ENCODE assay signal across 1 cellular context in genomic region chr3:57597240-57597972, GRCh38.
TF ChIP-seq lines count a peak whose summit lies in the region.

Gene ARF4, minus strand, starts transcription at chr3:57597344. Its CDS starts 204 bp downstream, at chr3:57597140.

TF ChIP-seq in HepG2, 621 proteins besides CTCF, POLR2A, EP300 and RAD21 (continued from another document and continues in another):
- peak; percentile 39 for TF ChIP-seq ZNF407 (CRISPR knock-in tag; IDR thresholded peaks at IDR 0.05; ENCODE audit: not compliant biosample characterization)
- no peak for TF ChIP-seq HDAC6 (IDR thresholded peaks at IDR 0.05; ENCODE audit: low read depth, low read length)
- no peak for TF ChIP-seq IRF1 (CRISPR knock-in tag; IDR thresholded peaks at IDR 0.05; ENCODE audit: low read depth)
- no peak for TF ChIP-seq GLMP (CRISPR knock-in tag; IDR thresholded peaks at IDR 0.05; ENCODE audit: borderline replicate concordance)
- TF ChIP-seq ZNF615 (CRISPR knock-in tag; IDR thresholded peaks at IDR 0.05; ENCODE audit: borderline replicate concordance) = peak; percentile 51; the same call in 1 of the 2 replicates
- TF ChIP-seq NFAT5 (CRISPR knock-in tag; IDR thresholded peaks at IDR 0.05) = 0 out of 2 replicates have a peak, but pooled peaks have one; percentile 31
- no peak for TF ChIP-seq ZNF34 (CRISPR knock-in tag; IDR thresholded peaks at IDR 0.05; ENCODE audit: borderline replicate concordance)
- TF ChIP-seq KLF11 (CRISPR knock-in tag; IDR thresholded peaks at IDR 0.05) = peak; percentile 86; the same call in 1 of the 2 replicates
- TF ChIP-seq MAX (IDR thresholded peaks at IDR 0.05) = peak; percentile 89
- no peak for TF ChIP-seq SRSF4 (IDR thresholded peaks at IDR 0.05; ENCODE audit: low read depth, low read length, poor library complexity, severe bottlenecking)
- no peak for TF ChIP-seq ZBTB46 (CRISPR knock-in tag; IDR thresholded peaks at IDR 0.05; ENCODE audit: borderline replicate concordance)
- peak; percentile 91 for TF ChIP-seq ERF (CRISPR knock-in tag; IDR thresholded peaks at IDR 0.05)
- TF ChIP-seq FOXP1 (IDR thresholded peaks at IDR 0.05) = no peak
- no peak for TF ChIP-seq FOXP1 (CRISPR knock-in tag; IDR thresholded peaks at IDR 0.05)
- no peak for TF ChIP-seq NFE2L1 (CRISPR knock-in tag; IDR thresholded peaks at IDR 0.05; ENCODE audit: borderline replicate concordance)
- TF ChIP-seq ZNF382 (CRISPR knock-in tag; IDR thresholded peaks at IDR 0.05; ENCODE audit: borderline replicate concordance) = no peak
- no peak for TF ChIP-seq ZNF17 (CRISPR knock-in tag; IDR thresholded peaks at IDR 0.05)
- TF ChIP-seq ZNF569 (CRISPR knock-in tag; IDR thresholded peaks at IDR 0.05; ENCODE audit: borderline replicate concordance) = no peak
- TF ChIP-seq GABPB1 (CRISPR knock-in tag; IDR thresholded peaks at IDR 0.05) = peak; percentile 98
- TF ChIP-seq ZSCAN12 (CRISPR knock-in tag; IDR thresholded peaks at IDR 0.05) = no peak
- no peak for TF ChIP-seq HNRNPUL1 (IDR thresholded peaks at IDR 0.05; ENCODE audit: low read depth, low read length)
- peak; percentile 90 for TF ChIP-seq ZMYM4 (CRISPR knock-in tag; IDR thresholded peaks at IDR 0.05)
- TF ChIP-seq CREB1 (IDR thresholded peaks at IDR 0.05) = peak; percentile 99
- TF ChIP-seq CREB1 (CRISPR knock-in tag; IDR thresholded peaks at IDR 0.05) = peak; percentile 97
- no peak for TF ChIP-seq ZNF644 (CRISPR knock-in tag; IDR thresholded peaks at IDR 0.05; ENCODE audit: low read depth)
- no peak for TF ChIP-seq CENPX (CRISPR knock-in tag; IDR thresholded peaks at IDR 0.05)
- TF ChIP-seq ATF6 (CRISPR knock-in tag; conservative IDR thresholded peaks at IDR 0.05) = no peak
- no peak for TF ChIP-seq ZNF678 (CRISPR knock-in tag; IDR thresholded peaks at IDR 0.05)
- TF ChIP-seq ATF7 (IDR thresholded peaks at IDR 0.05) = peak; percentile 54
- TF ChIP-seq ATF7 (CRISPR knock-in tag; IDR thresholded peaks at IDR 0.05) = no peak
- no peak for TF ChIP-seq ZNF180 (CRISPR knock-in tag; IDR thresholded peaks at IDR 0.05; ENCODE audit: borderline replicate concordance, low read depth)
- peak; percentile 68 for TF ChIP-seq TFDP2 (CRISPR knock-in tag; IDR thresholded peaks at IDR 0.05)
- TF ChIP-seq KLF15 (CRISPR knock-in tag; IDR thresholded peaks at IDR 0.05; ENCODE audit: borderline replicate concordance) = no peak
- TF ChIP-seq TMF1 (CRISPR knock-in tag; IDR thresholded peaks at IDR 0.05; ENCODE audit: low read depth) = no peak; the same call in 1 of the 2 replicates
- no peak for TF ChIP-seq U2AF2 (IDR thresholded peaks at IDR 0.05; ENCODE audit: low read depth, low read length)
- no peak for TF ChIP-seq MTA1 (CRISPR knock-in tag; IDR thresholded peaks at IDR 0.05; ENCODE audit: borderline replicate concordance)
- TF ChIP-seq SRY (CRISPR knock-in tag; IDR thresholded peaks at IDR 0.05) = peak; percentile 81; the same call in 1 of the 2 replicates
- peak; percentile 52; the same call in 1 of the 2 replicates for TF ChIP-seq ZNF792 (CRISPR knock-in tag; IDR thresholded peaks at IDR 0.05)
- TF ChIP-seq ZFP37 (CRISPR knock-in tag; IDR thresholded peaks at IDR 0.05; ENCODE audit: borderline replicate concordance) = peak; percentile 65; the same call in 1 of the 2 replicates
- no peak for TF ChIP-seq ARHGAP35 (CRISPR knock-in tag; IDR thresholded peaks at IDR 0.05; ENCODE audit: borderline replicate concordance)
- TF ChIP-seq BATF2 (CRISPR knock-in tag; IDR thresholded peaks at IDR 0.05) = 0 out of 2 replicates have a peak, but pooled peaks have one; percentile 26
- no peak for TF ChIP-seq PTBP1 (IDR thresholded peaks at IDR 0.05; ENCODE audit: low read depth, low read length, poor library complexity, severe bottlenecking)
